Comparison of ENCODE assay signal across 1 cellular context in genomic region chr17:1627219-1627986, GRCh38.
A peak's percentile ranks its signal among the peaks of the same experiment; 100 is the strongest.
TF ChIP-seq lines count a peak whose summit lies in the region.

No MANE protein-coding gene starts in this region.

TF ChIP-seq in GM12878, 131 proteins besides CTCF, POLR2A, EP300 and RAD21 (continues in another document):
- TF ChIP-seq ZNF687 (IDR thresholded peaks at IDR 0.05) = peak; percentile 31; the same call in 1 of the 2 replicates
- TF ChIP-seq NFIC (IDR thresholded peaks at IDR 0.05; ENCODE audit: low read depth, low read length) = no peak
- no peak for TF ChIP-seq POLR2AphosphoS5 (IDR thresholded peaks at IDR 0.05; ENCODE audit: low read length)
- TF ChIP-seq ZBED1 (IDR thresholded peaks at IDR 0.05; ENCODE audit: borderline replicate concordance) = no peak
- TF ChIP-seq CREB1 (IDR thresholded peaks at IDR 0.05; ENCODE audit: low read depth) = no peak
- TF ChIP-seq CHD2 (IDR thresholded peaks at IDR 0.05; ENCODE audit: borderline replicate concordance, low read depth, low read length) = 0 out of 2 replicates have a peak, but pooled peaks have one; percentile 9
- TF ChIP-seq RBBP5 (conservative IDR thresholded peaks at IDR 0.05) = no peak
- TF ChIP-seq FOXM1 (IDR thresholded peaks at IDR 0.05; ENCODE audit: low read depth, low read length) = no peak
- TF ChIP-seq HDGF (IDR thresholded peaks at IDR 0.05) = peak; percentile 55; the same call in 1 of the 2 replicates
- no peak for TF ChIP-seq ZSCAN29 (IDR thresholded peaks at IDR 0.05)
- TF ChIP-seq HSF1 (IDR thresholded peaks at IDR 0.05; ENCODE audit: low read depth, low read length) = no peak
- TF ChIP-seq IKZF1 (conservative IDR thresholded peaks at IDR 0.05) = no peak
- no peak for TF ChIP-seq BHLHE40 (IDR thresholded peaks at IDR 0.05; ENCODE audit: borderline replicate concordance in 1 of 2, low read depth in 2 of 2, low read length in 1 of 2)
- TF ChIP-seq TAF1 (IDR thresholded peaks at IDR 0.05; ENCODE audit: borderline replicate concordance, low read depth, low read length) = no peak
- TF ChIP-seq USF1 (IDR thresholded peaks at IDR 0.05; ENCODE audit: borderline replicate concordance, extremely low read length, insufficient read depth, low read depth, low read length) = no peak
- no peak for TF ChIP-seq ZNF217 (IDR thresholded peaks at IDR 0.05)
- no peak for TF ChIP-seq JUNB (IDR thresholded peaks at IDR 0.05)
- TF ChIP-seq ATF2 (IDR thresholded peaks at IDR 0.05; ENCODE audit: low read length) = no peak
- no peak for TF ChIP-seq DPF2 (IDR thresholded peaks at IDR 0.05)
- no peak for TF ChIP-seq TARDBP (IDR thresholded peaks at IDR 0.05; ENCODE audit: borderline replicate concordance)
- no peak for TF ChIP-seq SKIL (IDR thresholded peaks at IDR 0.05; ENCODE audit: low read depth, poor library complexity, severe bottlenecking)
- no peak for TF ChIP-seq RB1 (IDR thresholded peaks at IDR 0.05; ENCODE audit: borderline replicate concordance)
- no peak for TF ChIP-seq IRF3 (IDR thresholded peaks at IDR 0.05)
- no peak for TF ChIP-seq IRF5 (IDR thresholded peaks at IDR 0.05; ENCODE audit: borderline replicate concordance)
- no peak for TF ChIP-seq ZNF274 (IDR thresholded peaks at IDR 0.05; ENCODE audit: insufficient read depth, insufficient read length)
- no peak for TF ChIP-seq EGR1 (IDR thresholded peaks at IDR 0.05; ENCODE audit: borderline replicate concordance in 1 of 2, low read depth in 2 of 2, low read length in 2 of 2)
- TF ChIP-seq FOS (IDR thresholded peaks at IDR 0.05; ENCODE audit: borderline replicate concordance, extremely low read depth, insufficient read length) = no peak
- no peak for TF ChIP-seq CHD4 (IDR thresholded peaks at IDR 0.05)
- no peak; the same call in 1 of the 2 replicates for TF ChIP-seq MXI1 (IDR thresholded peaks at IDR 0.05; ENCODE audit: low read depth, low read length)
- no peak for TF ChIP-seq CBX5 (IDR thresholded peaks at IDR 0.05; ENCODE audit: low read depth)
- no peak for TF ChIP-seq MYC (IDR thresholded peaks at IDR 0.05; ENCODE audit: insufficient read depth, insufficient read length, insufficient replicate concordance, low read length, severe bottlenecking)
- no peak for TF ChIP-seq SUPT20H (IDR thresholded peaks at IDR 0.05; ENCODE audit: borderline replicate concordance, control insufficient read depth, low read depth, low read length)
- TF ChIP-seq NBN (IDR thresholded peaks at IDR 0.05) = 0 out of 2 replicates have a peak, but pooled peaks have one; percentile 42
- no peak for TF ChIP-seq ASH2L (IDR thresholded peaks at IDR 0.05; ENCODE audit: borderline replicate concordance, low read depth)
- TF ChIP-seq MTA3 (IDR thresholded peaks at IDR 0.05; ENCODE audit: borderline replicate concordance, low read length) = no peak
- no peak for TF ChIP-seq CUX1 (IDR thresholded peaks at IDR 0.05; ENCODE audit: insufficient replicate concordance, low read depth, low read length)
- no peak for TF ChIP-seq BCL3 (IDR thresholded peaks at IDR 0.05; ENCODE audit: borderline replicate concordance, insufficient read depth, low read depth, low read length, poor library complexity, severe bottlenecking)
- no peak for TF ChIP-seq RAD51 (IDR thresholded peaks at IDR 0.05)
- TF ChIP-seq MLLT1 (IDR thresholded peaks at IDR 0.05) = 0 out of 2 replicates have a peak, but pooled peaks have one; percentile 39
- TF ChIP-seq NR2C1 (IDR thresholded peaks at IDR 0.05) = no peak
- TF ChIP-seq ZZZ3 (IDR thresholded peaks at IDR 0.05; ENCODE audit: control insufficient read depth, insufficient read length, low read depth) = no peak
